6 cellular contexts compared by ENCODE assay signal in the genomic region with DNA sequence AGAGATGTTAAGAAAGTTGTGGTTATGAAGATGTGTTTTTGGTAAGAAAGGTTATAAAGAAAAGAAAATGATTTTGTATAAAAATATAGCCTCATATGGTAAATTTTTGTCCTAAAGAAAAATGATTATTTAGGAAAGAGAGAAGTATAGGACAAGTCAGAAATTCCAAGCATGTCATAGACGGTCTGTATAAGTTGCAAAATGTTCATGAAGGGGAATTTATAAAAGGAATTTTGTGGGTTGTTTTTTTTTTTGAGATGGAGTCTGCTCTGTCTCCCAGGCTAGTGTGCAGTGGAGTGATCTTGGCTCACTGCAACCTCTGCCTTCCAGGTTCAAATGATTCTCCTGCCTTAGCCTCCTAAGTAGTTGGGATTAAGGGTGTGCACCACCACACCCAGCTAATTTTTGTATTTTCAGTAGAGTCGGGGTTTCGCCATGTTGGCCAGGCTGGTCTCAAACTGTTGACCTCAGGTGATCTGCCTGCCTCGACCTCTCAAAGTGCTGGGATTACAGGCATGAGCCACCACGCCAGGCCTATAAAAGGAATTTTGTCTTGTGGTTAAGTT. TPM values are rescaled to one million over a fixed set of nuclear protein-coding genes. Genes with fewer than 3 reads are reported as not detected.
"Had no signal": no experiment of that assay in that cellular context is flagged by ENCODE, and none has a peak within 500 bp of the region (broad histone marks: within the 10 kb centered on the region; RNA-seq: fewer than 3 reads in every experiment).

No MANE protein-coding gene starts in this region.

RNA-seq across cellular contexts. Expression of gene APOBEC3A, which starts 53.3 kb away (rescaled TPM):
- total RNA-seq: activated CD4-positive, alpha-beta T cell treated with anti-CD3 and anti-CD28 coated beads, Interleukin-2, amount 10 ng/mL, durations not matched to agents 7 days and 5 days; activated naive CD4-positive, alpha-beta T cell treated with anti-CD3 and anti-CD28 coated beads, Interleukin-2, amount 50 U/mL, for 72 hours; ascending aorta; SJCRH30; T-helper 2 cell treated with Interferon-gamma antibody and Interleukin-4, amounts not matched to agents 100 ng/mL and 5 ng/mL, for 36 hours had no signal
- polyA plus RNA-seq: SK-N-SH had no signal
